Comparison of ENCODE assay signal across 1 cellular context in the genomic region with DNA sequence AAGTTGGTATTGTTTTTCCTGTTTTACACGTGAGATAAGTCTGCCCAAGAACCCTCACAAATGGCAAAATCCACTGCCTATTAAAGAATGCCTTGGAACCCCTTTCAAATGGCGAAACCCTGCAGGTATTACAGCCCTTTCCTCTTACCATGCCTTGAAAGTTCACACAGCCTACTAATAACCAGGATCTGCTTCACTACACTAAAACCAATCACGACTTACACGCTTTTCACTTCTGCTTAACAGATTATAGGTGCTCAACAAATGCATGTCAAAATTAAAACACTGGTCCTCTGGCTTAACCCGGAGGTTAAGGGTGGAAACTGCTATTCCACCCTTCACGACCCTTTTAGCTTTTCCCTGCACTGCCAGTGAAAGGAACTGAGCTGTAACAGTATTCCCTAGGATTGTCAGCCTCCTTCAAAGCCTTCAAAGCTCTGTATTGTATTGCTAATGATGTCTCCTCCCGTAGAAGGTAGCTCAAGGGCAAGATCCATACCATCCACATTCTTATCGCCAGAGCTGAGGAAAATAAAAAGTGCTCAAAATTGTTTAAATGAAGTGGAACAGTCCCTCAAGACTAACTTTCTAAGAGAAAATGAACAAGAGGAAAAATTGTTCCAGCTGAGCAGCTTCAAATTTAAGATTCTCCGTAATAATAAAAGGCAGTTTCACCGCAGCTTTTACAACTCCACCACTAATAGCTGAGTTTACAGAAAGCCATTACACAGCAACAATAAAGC.
TF ChIP-seq lines count a peak whose summit lies in the region.

No MANE protein-coding gene starts in this region.

TF ChIP-seq in GM23338, 12 proteins besides CTCF, POLR2A, EP300 and RAD21 (continued from another document):
- TF ChIP-seq, protein P1, sequence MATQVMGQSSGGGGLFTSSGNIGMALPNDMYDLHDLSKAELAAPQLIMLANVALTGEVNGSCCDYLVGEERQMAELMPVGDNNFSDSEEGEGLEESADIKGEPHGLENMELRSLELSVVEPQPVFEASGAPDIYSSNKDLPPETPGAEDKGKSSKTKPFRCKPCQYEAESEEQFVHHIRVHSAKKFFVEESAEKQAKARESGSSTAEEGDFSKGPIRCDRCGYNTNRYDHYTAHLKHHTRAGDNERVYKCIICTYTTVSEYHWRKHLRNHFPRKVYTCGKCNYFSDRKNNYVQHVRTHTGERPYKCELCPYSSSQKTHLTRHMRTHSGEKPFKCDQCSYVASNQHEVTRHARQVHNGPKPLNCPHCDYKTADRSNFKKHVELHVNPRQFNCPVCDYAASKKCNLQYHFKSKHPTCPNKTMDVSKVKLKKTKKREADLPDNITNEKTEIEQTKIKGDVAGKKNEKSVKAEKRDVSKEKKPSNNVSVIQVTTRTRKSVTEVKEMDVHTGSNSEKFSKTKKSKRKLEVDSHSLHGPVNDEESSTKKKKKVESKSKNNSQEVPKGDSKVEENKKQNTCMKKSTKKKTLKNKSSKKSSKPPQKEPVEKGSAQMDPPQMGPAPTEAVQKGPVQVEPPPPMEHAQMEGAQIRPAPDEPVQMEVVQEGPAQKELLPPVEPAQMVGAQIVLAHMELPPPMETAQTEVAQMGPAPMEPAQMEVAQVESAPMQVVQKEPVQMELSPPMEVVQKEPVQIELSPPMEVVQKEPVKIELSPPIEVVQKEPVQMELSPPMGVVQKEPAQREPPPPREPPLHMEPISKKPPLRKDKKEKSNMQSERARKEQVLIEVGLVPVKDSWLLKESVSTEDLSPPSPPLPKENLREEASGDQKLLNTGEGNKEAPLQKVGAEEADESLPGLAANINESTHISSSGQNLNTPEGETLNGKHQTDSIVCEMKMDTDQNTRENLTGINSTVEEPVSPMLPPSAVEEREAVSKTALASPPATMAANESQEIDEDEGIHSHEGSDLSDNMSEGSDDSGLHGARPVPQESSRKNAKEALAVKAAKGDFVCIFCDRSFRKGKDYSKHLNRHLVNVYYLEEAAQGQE (IDR thresholded peaks at IDR 0.05; ENCODE audit: unreplicated experiment), result no peak
- TF ChIP-seq ZNF331 (CRISPR knock-in tag; IDR thresholded peaks at IDR 0.05; ENCODE audit: low read depth) (no peak), CREB1 (CRISPR knock-in tag; IDR thresholded peaks at IDR 0.05; ENCODE audit: low read depth) (no peak), STAT1 (IDR thresholded peaks at IDR 0.05; ENCODE audit: unreplicated experiment) (no peak), EZH2 (IDR thresholded peaks at IDR 0.05; ENCODE audit: low read depth, unreplicated experiment) (no peak), JUNB (IDR thresholded peaks at IDR 0.05; ENCODE audit: unreplicated experiment) (no peak), ZNF114 (CRISPR knock-in tag; IDR thresholded peaks at IDR 0.05) (no peak)
- TF ChIP-seq, protein P2, sequence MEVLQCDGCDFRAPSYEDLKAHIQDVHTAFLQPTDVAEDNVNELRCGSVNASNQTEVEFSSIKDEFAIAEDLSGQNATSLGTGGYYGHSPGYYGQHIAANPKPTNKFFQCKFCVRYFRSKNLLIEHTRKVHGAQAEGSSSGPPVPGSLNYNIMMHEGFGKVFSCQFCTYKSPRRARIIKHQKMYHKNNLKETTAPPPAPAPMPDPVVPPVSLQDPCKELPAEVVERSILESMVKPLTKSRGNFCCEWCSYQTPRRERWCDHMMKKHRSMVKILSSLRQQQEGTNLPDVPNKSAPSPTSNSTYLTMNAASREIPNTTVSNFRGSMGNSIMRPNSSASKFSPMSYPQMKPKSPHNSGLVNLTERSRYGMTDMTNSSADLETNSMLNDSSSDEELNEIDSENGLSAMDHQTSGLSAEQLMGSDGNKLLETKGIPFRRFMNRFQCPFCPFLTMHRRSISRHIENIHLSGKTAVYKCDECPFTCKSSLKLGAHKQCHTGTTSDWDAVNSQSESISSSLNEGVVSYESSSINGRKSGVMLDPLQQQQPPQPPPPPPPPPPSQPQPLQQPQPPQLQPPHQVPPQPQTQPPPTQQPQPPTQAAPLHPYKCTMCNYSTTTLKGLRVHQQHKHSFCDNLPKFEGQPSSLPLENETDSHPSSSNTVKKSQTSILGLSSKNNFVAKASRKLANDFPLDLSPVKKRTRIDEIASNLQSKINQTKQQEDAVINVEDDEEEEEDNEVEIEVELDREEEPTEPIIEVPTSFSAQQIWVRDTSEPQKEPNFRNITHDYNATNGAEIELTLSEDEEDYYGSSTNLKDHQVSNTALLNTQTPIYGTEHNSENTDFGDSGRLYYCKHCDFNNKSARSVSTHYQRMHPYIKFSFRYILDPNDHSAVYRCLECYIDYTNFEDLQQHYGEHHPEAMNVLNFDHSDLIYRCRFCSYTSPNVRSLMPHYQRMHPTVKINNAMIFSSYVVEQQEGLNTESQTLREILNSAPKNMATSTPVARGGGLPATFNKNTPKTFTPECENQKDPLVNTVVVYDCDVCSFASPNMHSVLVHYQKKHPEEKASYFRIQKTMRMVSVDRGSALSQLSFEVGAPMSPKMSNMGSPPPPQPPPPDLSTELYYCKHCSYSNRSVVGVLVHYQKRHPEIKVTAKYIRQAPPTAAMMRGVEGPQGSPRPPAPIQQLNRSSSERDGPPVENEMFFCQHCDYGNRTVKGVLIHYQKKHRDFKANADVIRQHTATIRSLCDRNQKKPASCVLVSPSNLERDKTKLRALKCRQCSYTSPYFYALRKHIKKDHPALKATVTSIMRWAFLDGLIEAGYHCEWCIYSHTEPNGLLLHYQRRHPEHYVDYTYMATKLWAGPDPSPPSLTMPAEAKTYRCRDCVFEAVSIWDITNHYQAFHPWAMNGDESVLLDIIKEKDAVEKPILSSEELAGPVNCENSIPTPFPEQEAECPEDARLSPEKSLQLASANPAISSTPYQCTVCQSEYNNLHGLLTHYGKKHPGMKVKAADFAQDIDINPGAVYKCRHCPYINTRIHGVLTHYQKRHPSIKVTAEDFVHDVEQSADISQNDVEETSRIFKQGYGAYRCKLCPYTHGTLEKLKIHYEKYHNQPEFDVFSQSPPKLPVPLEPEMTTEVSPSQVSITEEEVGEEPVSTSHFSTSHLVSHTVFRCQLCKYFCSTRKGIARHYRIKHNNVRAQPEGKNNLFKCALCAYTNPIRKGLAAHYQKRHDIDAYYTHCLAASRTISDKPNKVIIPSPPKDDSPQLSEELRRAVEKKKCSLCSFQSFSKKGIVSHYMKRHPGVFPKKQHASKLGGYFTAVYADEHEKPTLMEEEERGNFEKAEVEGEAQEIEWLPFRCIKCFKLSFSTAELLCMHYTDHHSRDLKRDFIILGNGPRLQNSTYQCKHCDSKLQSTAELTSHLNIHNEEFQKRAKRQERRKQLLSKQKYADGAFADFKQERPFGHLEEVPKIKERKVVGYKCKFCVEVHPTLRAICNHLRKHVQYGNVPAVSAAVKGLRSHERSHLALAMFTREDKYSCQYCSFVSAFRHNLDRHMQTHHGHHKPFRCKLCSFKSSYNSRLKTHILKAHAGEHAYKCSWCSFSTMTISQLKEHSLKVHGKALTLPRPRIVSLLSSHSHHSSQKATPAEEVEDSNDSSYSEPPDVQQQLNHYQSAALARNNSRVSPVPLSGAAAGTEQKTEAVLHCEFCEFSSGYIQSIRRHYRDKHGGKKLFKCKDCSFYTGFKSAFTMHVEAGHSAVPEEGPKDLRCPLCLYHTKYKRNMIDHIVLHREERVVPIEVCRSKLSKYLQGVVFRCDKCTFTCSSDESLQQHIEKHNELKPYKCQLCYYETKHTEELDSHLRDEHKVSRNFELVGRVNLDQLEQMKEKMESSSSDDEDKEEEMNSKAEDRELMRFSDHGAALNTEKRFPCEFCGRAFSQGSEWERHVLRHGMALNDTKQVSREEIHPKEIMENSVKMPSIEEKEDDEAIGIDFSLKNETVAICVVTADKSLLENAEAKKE (CRISPR knock-in tag; IDR thresholded peaks at IDR 0.05), result no peak
